Comparison of ENCODE assay signal across 1 cellular context in genomic region chr21:44926364-44927101, GRCh38.
TF ChIP-seq lines count a peak whose summit lies in the region.

No MANE protein-coding gene starts in this region.

TF ChIP-seq in H1, 55 proteins besides CTCF, POLR2A, EP300 and RAD21 (continued from another document):
- no peak for TF ChIP-seq RXRA (IDR thresholded peaks at IDR 0.05; ENCODE audit: insufficient read depth, low read depth, low read length)
- no peak for TF ChIP-seq EGR1 (IDR thresholded peaks at IDR 0.05; ENCODE audit: borderline replicate concordance, low read depth, low read length)
- no peak for TF ChIP-seq RFX5 (IDR thresholded peaks at IDR 0.05; ENCODE audit: borderline replicate concordance, low read depth, low read length)
